In genomic region chr13:107681611-107682010, GRCh38 we compare ENCODE assay signal across 23 cellular contexts.
"Had no signal": no experiment of that assay in that cellular context is flagged by ENCODE, and none has a peak within 500 bp of the region (broad histone marks: within the 10 kb centered on the region; RNA-seq: fewer than 3 reads in every experiment).

No MANE protein-coding gene starts in this region.

- H3K9me3 ChIP-seq: ascending aorta, heart right ventricle, left ventricle myocardium inferior, neutrophil, testis, transverse colon had no signal

- H3K27ac ChIP-seq: ascending aorta, foreskin keratinocyte, heart right ventricle, left ventricle myocardium inferior, neutrophil, skin epidermis, testis, transverse colon, VCaP had no signal

- H3K27me3 ChIP-seq: ascending aorta, foreskin keratinocyte, neutrophil, testis, transverse colon had no signal

- H3K4me1 ChIP-seq: ascending aorta, foreskin keratinocyte, heart right ventricle, left ventricle myocardium inferior, testis, transverse colon had no signal

- DNase-seq: activated CD4-positive, alpha-beta memory T cell treated with anti-CD3 and anti-CD28 coated beads for 36 hours; activated CD4-positive, alpha-beta T cell treated with anti-CD3 and anti-CD28 coated beads, Interleukin-2, amount 10 ng/mL, durations not matched to agents 24 days and 14 days; activated CD8-positive, alpha-beta memory T cell treated with anti-CD3 and anti-CD28 coated beads, Interleukin-2, amount 50 U/mL, for 48 hours; activated gamma-delta T cell; activated naive CD4-positive, alpha-beta T cell treated with anti-CD3 and anti-CD28 coated beads, Interleukin-2, amount 10 ng/mL, durations not matched to agents 7 days and 5 days; activated naive CD8-positive, alpha-beta T cell treated with anti-CD3 and anti-CD28 coated beads, Interleukin-2, amount 10 ng/mL, durations not matched to agents 7 days and 5 days; activated T-cell treated with anti-CD3 and anti-CD28 coated beads, Interleukin-2, amount 50 U/mL, for 24 hours; cortex of kidney; foreskin keratinocyte; heart right ventricle; kidney glomerular epithelial cell; left ventricle myocardium inferior; stimulated activated CD4-positive, alpha-beta T cell treated with anti-CD3 and anti-CD28 coated beads, Interleukin-12 subunit alpha, Interleukin-12 subunit beta, amount 100 ng/mL, for 4 hours; stimulated activated CD4-positive, alpha-beta T cell treated with anti-CD3 and anti-CD28 coated beads, Interleukin-4, amount 100 ng/mL, for 1 hour; stimulated activated naive CD8-positive, alpha-beta T cell treated with anti-CD3 and anti-CD28 coated beads, Interleukin-15, Interleukin-2, amounts not matched to agents 100 U/mL and 50 U/mL, for 24 hours; T-helper 9 cell; testis; transverse colon had no signal

- H3K36me3 ChIP-seq: ascending aorta, heart right ventricle, left ventricle myocardium inferior, neutrophil, transverse colon had no signal

- H3K4me3 ChIP-seq: ascending aorta, heart right ventricle, left ventricle myocardium inferior, lung, skin epidermis, testis, transverse colon had no signal
